In genomic region chr1:212596798-212597197, GRCh38 we compare ENCODE assay signal across 12 cellular contexts. TPM values are rescaled to one million over a fixed set of nuclear protein-coding genes. Genes with fewer than 3 reads are reported as not detected.
DNase-seq lines count a peak whose midpoint lies in the region; ATAC-seq and TF ChIP-seq lines count a peak whose summit lies in the region.
"Had no signal": no experiment of that assay in that cellular context is flagged by ENCODE, and none has a peak within 500 bp of the region (broad histone marks: within the 10 kb centered on the region; RNA-seq: fewer than 3 reads in every experiment).

No MANE protein-coding gene starts in this region.

- H3K36me3 ChIP-seq in IMR-90 (ENCODE audit: control insufficient read depth, insufficient read depth, low read length), result no peaks in the 10 kb centered on the region
- no peaks in the 10 kb centered on the region for H3K36me3 ChIP-seq in spleen

- H3K9me1 ChIP-seq in IMR-90 (ENCODE audit: insufficient read depth, low read length), result peaks cover 6% of the 10 kb centered on the region; the same call in 1 of the 2 replicates

- peak overlapping the region; percentile 98 for H3K4ac ChIP-seq in IMR-90 (ENCODE audit: low read depth, low read length)

- H3K4me2 ChIP-seq in IMR-90 (ENCODE audit: low read depth, low read length), result peak overlapping the region; percentile 79

- in situ Hi-C loops in IMR-90 (cut with MboI; ENCODE audit: low sequenced_read_pairs), result loop anchor here (5.0 kb wide), 1 partner anchor 114 kb away; no protein-coding TSS in a partner anchor

- peak overlapping the region; percentile 94 for H4K5ac ChIP-seq in IMR-90 (ENCODE audit: low read depth, low read length)

- peak overlapping the region; percentile 82 for H2AK9ac ChIP-seq in IMR-90 (replicated peaks; ENCODE audit: low read depth, low read length, poor library complexity)

- peaks cover 10% of the 10 kb centered on the region for H3K4me1 ChIP-seq in IMR-90 (ENCODE audit: control insufficient read depth, insufficient read depth, low read length)
- peaks cover 21% of the 10 kb centered on the region for H3K4me1 ChIP-seq in foreskin keratinocyte
- H3K4me1 ChIP-seq in spleen, result peaks cover 0 to 15% (median 12%) of the 10 kb centered on the region in 6 donors

- POLR2A ChIA-PET in IMR-90 (lab: Charles Lee; ENCODE audit: unreplicated experiment), result no interaction called here

- peak overlapping the region; percentile 95 for H3K56ac ChIP-seq in IMR-90 (ENCODE audit: extremely low read depth, insufficient read depth, low read length)

- peak overlapping the region; percentile 98 for H2BK120ac ChIP-seq in IMR-90 (ENCODE audit: low read depth, low read length)

- H3K79me1 ChIP-seq in IMR-90 (ENCODE audit: low read depth in 1 of 2, low read length in 2 of 2), result no peaks in the 10 kb centered on the region

- H4K8ac ChIP-seq in IMR-90 (ENCODE audit: low read depth in 2 of 2, low read length in 2 of 2), result peak overlapping the region; percentile 66 to 97

- BruUV-seq in IMR-90 (replicated peaks; lab: Mats Ljungman, UMichigan), result TSS peak; percentile 94

- no peak for DNase-seq in IMR-90
- DNase-seq in foreskin keratinocyte, result no peak
- no peak for DNase-seq in spleen
- no peak for DNase-seq in Ammon's horn (ENCODE audit: low spot score)
- DNase-seq in DMS 273 treated with DMSO at 0.1 percent for 48 hours (lab: John Stamatoyannopoulos, UW), result no peak
- DNase-seq: effector CD4-positive, alpha-beta T cell; kidney; NCI-H187; right cardiac atrium had no signal

- H3K27me3 ChIP-seq in IMR-90 (ENCODE audit: control insufficient read depth, insufficient read depth, low read length) (peaks cover 9% of the 10 kb centered on the region), foreskin keratinocyte (no peaks in the 10 kb centered on the region), spleen (replicated peaks in 1 of 7) (peaks cover 0 to 13% (median 0%) of the 10 kb centered on the region in 7 donors)

- H3K18ac ChIP-seq in IMR-90 (ENCODE audit: low read depth, low read length), result peak overlapping the region; percentile 95

- no peak for ATAC-seq in IMR-90 (ENCODE audit: low read depth)
- ATAC-seq in foreskin keratinocyte, result no peak
- ATAC-seq in GM19452 (IDR thresholded peaks at IDR 0.05; ENCODE audit: unreplicated experiment), result no peak
- ATAC-seq: Right ventricle myocardium inferior had no signal

- CTCF ChIA-PET in IMR-90 (lab: Yijun Ruan, JAX), result interaction anchor here (0.7 to 1.5 kb wide), 4 partner anchors 10 to 141 kb away, joined by 3 to 4 read pairs (median 4); partner anchors contain the start of gene ATF3

- peak overlapping the region; percentile 94 for H3K14ac ChIP-seq in IMR-90 (replicated peaks; ENCODE audit: low read depth, low read length)

- H2BK20ac ChIP-seq in IMR-90 (ENCODE audit: low read depth, low read length), result peak overlapping the region; percentile 95

- TF ChIP-seq POLR2A in IMR-90 (IDR thresholded peaks at IDR 0.05; ENCODE audit: low read depth, low read length), result no peak
- no peak for TF ChIP-seq POLR2A in spleen (IDR thresholded peaks at IDR 0.05)

- H4K91ac ChIP-seq in IMR-90 (ENCODE audit: insufficient read depth, low read depth, low read length), result peak overlapping the region; percentile 99

- TF ChIP-seq CTCF in IMR-90 (conservative IDR thresholded peaks at IDR 0.05; ENCODE audit: low read depth, low read length), result no peak
- no peak for TF ChIP-seq CTCF in WI38 (IDR thresholded peaks at IDR 0.05; ENCODE audit: low read depth, low read length)
- TF ChIP-seq CTCF in foreskin keratinocyte (conservative IDR thresholded peaks at IDR 0.05), result no peak
- no peak for TF ChIP-seq CTCF in spleen (IDR thresholded peaks at IDR 0.05 in 8 of 11, conservative IDR thresholded peaks at IDR 0.05 in 3 of 11)

- TF ChIP-seq RAD21 in IMR-90 (IDR thresholded peaks at IDR 0.05; ENCODE audit: low read length), result no peak

- peak overlapping the region; percentile 83 for H2AFZ ChIP-seq in IMR-90 (replicated peaks; ENCODE audit: low read length, poor library complexity)

- peak overlapping the region; percentile 87 for H2AK5ac ChIP-seq in IMR-90 (ENCODE audit: low read depth, low read length)

- no CpG with 5 or more reads among the region's 3 CpGs for WGBS in IMR-90 (ENCODE audit: extremely low coverage in 2 of 2, insufficient read length in 1 of 2), 2 experiments
- 87 to 95% (median 90%) methylated on average over 3 of the region's 3 CpGs for WGBS in spleen, 5 donors

- H3K23ac ChIP-seq in IMR-90 (ENCODE audit: low read depth, low read length), result peak overlapping the region; percentile 97

- H3K9ac ChIP-seq in IMR-90 (ENCODE audit: low read depth, low read length), result peak overlapping the region; percentile 66

- dilution Hi-C loops in IMR-90 (cut with HindIII; ENCODE audit: low sequenced_read_pairs, unreplicated experiment), result no loop called here

- H3K27ac ChIP-seq in IMR-90 (ENCODE audit: insufficient read depth, low read length), result peak overlapping the region; percentile 98
- peak overlapping the region; percentile 92 for H3K27ac ChIP-seq in foreskin keratinocyte
- peak overlapping the region in 6 of 8 donors; percentile 9 to 75 (median 64) for H3K27ac ChIP-seq in spleen

- peak overlapping the region; percentile 31; the same call in 1 of the 2 replicates for H3K4me3 ChIP-seq in IMR-90 (ENCODE audit: insufficient read depth, low read depth, low read length)
- H3K4me3 ChIP-seq in WI38 (ENCODE audit: low read depth, low read length), result peak overlapping the region; percentile 34
- peak overlapping the region in 1 of 8 donors; percentile 41 for H3K4me3 ChIP-seq in spleen

- no peaks in the 10 kb centered on the region for H3K9me3 ChIP-seq in IMR-90 (ENCODE audit: control insufficient read depth, insufficient read depth, low read length)
- H3K9me3 ChIP-seq in spleen, result no peaks in the 10 kb centered on the region

- intact Hi-C loops in IMR-90 (cut with micrococcal nuclease), result loop anchor here (1.0 kb wide), 3 partner anchors 12 to 119 kb away; partner anchors contain the start of gene ATF3
- intact Hi-C loops in spleen (cut with DNase I; ENCODE audit: low total_unique reads), result no loop called here

- no peaks in the 10 kb centered on the region for H4K20me1 ChIP-seq in IMR-90 (ENCODE audit: insufficient read depth, low read length)

- H2BK15ac ChIP-seq in IMR-90 (ENCODE audit: low read depth, low read length), result peak overlapping the region; percentile 96; the same call in 2 of the 3 replicates

- peak overlapping the region; percentile 98 for H2BK5ac ChIP-seq in IMR-90 (ENCODE audit: low read depth, low read length, poor library complexity, severe bottlenecking)

TF ChIP-seq in IMR-90, 13 proteins besides CTCF, POLR2A, EP300 and RAD21:
- TF ChIP-seq ELK1 (IDR thresholded peaks at IDR 0.05; ENCODE audit: borderline replicate concordance, low read depth, low read length), result no peak
- no peak for TF ChIP-seq MXI1 (IDR thresholded peaks at IDR 0.05; ENCODE audit: borderline replicate concordance, low read depth, low read length)
- no peak for TF ChIP-seq SMC3 (IDR thresholded peaks at IDR 0.05; ENCODE audit: low read depth, low read length)
- TF ChIP-seq BHLHE40 (IDR thresholded peaks at IDR 0.05; ENCODE audit: low read depth, low read length), result no peak
- no peak for TF ChIP-seq MAZ (IDR thresholded peaks at IDR 0.05; ENCODE audit: borderline replicate concordance, low read depth, low read length)
- no peak for TF ChIP-seq RCOR1 (IDR thresholded peaks at IDR 0.05; ENCODE audit: insufficient replicate concordance, low read length)
- TF ChIP-seq CHD1 (IDR thresholded peaks at IDR 0.05; ENCODE audit: low read depth, low read length), result no peak
- no peak for TF ChIP-seq NFE2L2 (IDR thresholded peaks at IDR 0.05; ENCODE audit: low read depth, low read length)
- TF ChIP-seq MAFK (IDR thresholded peaks at IDR 0.05; ENCODE audit: low read depth, low read length), result no peak
- no peak; the same call in 1 of the 2 replicates for TF ChIP-seq FOS (IDR thresholded peaks at IDR 0.05; ENCODE audit: low read depth, low read length)
- no peak for TF ChIP-seq CEBPB (IDR thresholded peaks at IDR 0.05; ENCODE audit: low read depth, low read length)
- TF ChIP-seq USF2 (IDR thresholded peaks at IDR 0.05; ENCODE audit: low read depth, low read length), result no peak
- TF ChIP-seq RFX5 (IDR thresholded peaks at IDR 0.05; ENCODE audit: low read depth, low read length), result no peak

RNA-seq across cellular contexts. Expression of gene ATF3, which starts 11.8 kb away (rescaled TPM):
- total RNA-seq in IMR-90 (2012; rRNA removed) (9.9 and 15.0 TPM in 2 replicates), foreskin keratinocyte (3.3 and 5.4 TPM in 2 replicates), spleen (10 to 100 TPM in 3 of 7 donors, 1 to 10 TPM in 4; 1.4 to 31.8 (median 8.3) TPM)
- polyA plus RNA-seq in IMR-90 (2012; rRNA removed) (12.3 and 17.9 TPM in 2 replicates), foreskin keratinocyte (3.3 and 4.8 TPM in 2 replicates), spleen (10 to 100 TPM in 1 of 3 donors, 1 to 10 TPM in 2; 2.4 to 10.7 (median 4.5) TPM)
- 13.7 and 26.0 TPM in 2 replicates for polyA plus RNA-seq in IMR-90 (2012; cell fraction: cytosol; rRNA removed)
- 98.0 and 356 TPM in 2 replicates for polyA plus RNA-seq in IMR-90 (2012; cell fraction: nucleus; rRNA removed; ENCODE audit: low replicate concordance)
